ENCODE assay signal across 18 cellular contexts in the genomic region with DNA sequence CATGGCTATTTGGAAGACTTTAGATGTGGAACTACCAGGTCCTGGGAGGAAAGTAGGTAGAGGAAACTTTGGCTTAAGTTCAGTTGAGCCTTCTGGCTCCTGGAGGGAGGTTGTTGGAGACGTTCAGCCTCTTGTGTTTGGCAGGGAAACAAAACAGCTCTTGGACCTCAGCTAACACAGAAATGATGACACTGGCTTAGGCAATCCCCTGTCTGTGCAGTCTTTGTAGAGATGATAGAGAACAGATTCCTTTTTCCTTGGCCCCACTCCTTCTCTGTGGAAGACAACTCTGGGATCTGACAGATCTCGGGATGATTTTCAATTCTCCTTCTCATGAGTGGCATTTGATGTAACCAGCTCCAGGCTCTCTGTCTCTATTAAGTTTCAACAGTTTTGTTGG.
DNase-seq lines count a peak whose midpoint lies in the region; ATAC-seq and TF ChIP-seq lines count a peak whose summit lies in the region.
"Had no signal": no experiment of that assay in that cellular context is flagged by ENCODE, and none has a peak within 500 bp of the region (broad histone marks: within the 10 kb centered on the region; RNA-seq: fewer than 3 reads in every experiment).

No MANE protein-coding gene starts in this region.

- no peak overlapping the region for H2AK5ac ChIP-seq in IMR-90 (ENCODE audit: low read depth, low read length)

- H3K14ac ChIP-seq in IMR-90 (replicated peaks; ENCODE audit: low read depth, low read length) = no peak overlapping the region

- H3K4me2 ChIP-seq in IMR-90 (ENCODE audit: low read depth, low read length) = no peak overlapping the region
- H3K4me2 ChIP-seq in osteoblast (ENCODE audit: insufficient read depth, low read length) = no peak overlapping the region
- H3K4me2 ChIP-seq: A549, KMS-11 had no signal

- no peak for TF ChIP-seq RAD21 in IMR-90 (IDR thresholded peaks at IDR 0.05; ENCODE audit: low read length)

- 0 out of 2 replicates have a peak, but pooled peaks have one; percentile 37 for ATAC-seq in IMR-90 (ENCODE audit: low read depth)
- no peak for ATAC-seq in HG03159 (IDR thresholded peaks at IDR 0.05; ENCODE audit: unreplicated experiment)
- ATAC-seq: A549 had no signal

- TF ChIP-seq POLR2A in IMR-90 (IDR thresholded peaks at IDR 0.05; ENCODE audit: low read depth, low read length) = no peak
- TF ChIP-seq POLR2A in thyroid gland (IDR thresholded peaks at IDR 0.05) = no peak

- H3K18ac ChIP-seq in IMR-90 (ENCODE audit: low read depth, low read length) = no peak overlapping the region

- H3K4me1 ChIP-seq in IMR-90 (ENCODE audit: control insufficient read depth, insufficient read depth, low read length) (no peaks in the 10 kb centered on the region), osteoblast (ENCODE audit: insufficient read depth, low read length) (no peaks in the 10 kb centered on the region), thyroid gland (no peaks in the 10 kb centered on the region)
- H3K4me1 ChIP-seq: A549 had no signal

- H4K20me1 ChIP-seq in IMR-90 (ENCODE audit: insufficient read depth, low read length) (no peaks in the 10 kb centered on the region), osteoblast (ENCODE audit: insufficient read depth, low read length) (no peaks in the 10 kb centered on the region)

- peak overlapping the region; percentile 37; the same call in 1 of the 2 replicates for H2BK20ac ChIP-seq in IMR-90 (ENCODE audit: low read depth, low read length)

- CTCF ChIA-PET in IMR-90 (lab: Yijun Ruan, JAX) = no interaction called here

- H2BK120ac ChIP-seq in IMR-90 (ENCODE audit: low read depth, low read length) = no peak overlapping the region

- no peak overlapping the region for H2BK15ac ChIP-seq in IMR-90 (ENCODE audit: low read depth, low read length)

- H4K8ac ChIP-seq in IMR-90 (ENCODE audit: low read depth in 2 of 2, low read length in 2 of 2) = no peak overlapping the region

- H3K4ac ChIP-seq in IMR-90 (ENCODE audit: low read depth, low read length) = no peak overlapping the region

- H3K56ac ChIP-seq in IMR-90 (ENCODE audit: extremely low read depth, insufficient read depth, low read length) = no peak overlapping the region

- TF ChIP-seq CTCF in IMR-90 (conservative IDR thresholded peaks at IDR 0.05; ENCODE audit: low read depth, low read length) (no peak), foreskin fibroblast (IDR thresholded peaks at IDR 0.05; ENCODE audit: low read depth, low read length) (no peak), osteoblast (IDR thresholded peaks at IDR 0.05; ENCODE audit: extremely low read depth, low read depth, low read length) (no peak), thyroid gland (IDR thresholded peaks at IDR 0.05) (no peak)

- DNase-seq in AG08395 (ENCODE audit: low spot score) (peak; percentile 75), IMR-90 (peak; percentile 55), foreskin fibroblast (peak; percentile 45 to 70), osteoblast (ENCODE audit: insufficient read length, low spot score, missing footprints) (peak; percentile 43), NCI-H774 (lab: John Stamatoyannopoulos, UW) (no peak), thyroid gland (no peak)
- no peak for DNase-seq in activated naive CD4-positive, alpha-beta T cell treated with anti-CD3 and anti-CD28 coated beads, Interleukin-2, amount 50 U/mL, for 16 hours
- DNase-seq: activated CD4-positive, alpha-beta T cell treated with anti-CD3 and anti-CD28 coated beads for 1 hour; activated naive CD8-positive, alpha-beta T cell treated with anti-CD3 and anti-CD28 coated beads for 36 hours; CD4-positive, alpha-beta T cell; NCI-H1048; NCI-H2029 treated with DMSO at 0.1 percent for 48 hours; small intestine; stimulated activated CD4-positive, alpha-beta T cell treated with anti-CD3 and anti-CD28 coated beads, Interleukin-4, amount 100 ng/mL, for 4 hours; T1000 had no signal

- intact Hi-C loops in IMR-90 (cut with micrococcal nuclease) = loop anchor here (10.0 kb wide), 3 partner anchors 359 to 1079 kb away; no protein-coding TSS in a partner anchor
- intact Hi-C loops in thyroid gland (cut with DNase I) = no loop called here

- WGBS in IMR-90 (ENCODE audit: extremely low coverage in 2 of 2, insufficient read length in 1 of 2), 2 experiments = no CpG with 5 or more reads among the region's 2 CpGs
- 30 to 38% methylated on average over 2 of the region's 2 CpGs for WGBS in thyroid gland, 2 donors

- H2AK9ac ChIP-seq in IMR-90 (replicated peaks; ENCODE audit: low read depth, low read length, poor library complexity) = no peak overlapping the region

- no peaks in the 10 kb centered on the region for H3K79me2 ChIP-seq in osteoblast (ENCODE audit: insufficient read depth, low read length)

- H3K4me3 ChIP-seq in IMR-90 (ENCODE audit: insufficient read depth, low read depth, low read length) (no peak overlapping the region), foreskin fibroblast (ENCODE audit: low read depth in 1 of 2, low read length in 2 of 2) (no peak overlapping the region), osteoblast (ENCODE audit: insufficient read depth, low read length) (no peak overlapping the region), thyroid gland (replicated peaks in 1 of 3) (no peak overlapping the region)
- H3K4me3 ChIP-seq: A549 had no signal

- H2AFZ ChIP-seq in IMR-90 (replicated peaks; ENCODE audit: low read length, poor library complexity) (no peak overlapping the region), osteoblast (ENCODE audit: low read length) (peak overlapping the region; percentile 15)

- BruUV-seq in IMR-90 (replicated peaks; lab: Mats Ljungman, UMichigan) = no TSS peak

- in situ Hi-C loops in IMR-90 (cut with MboI; ENCODE audit: low sequenced_read_pairs) = no loop called here

- no peaks in the 10 kb centered on the region for H3K79me1 ChIP-seq in IMR-90 (ENCODE audit: low read depth in 1 of 2, low read length in 2 of 2)

- H4K91ac ChIP-seq in IMR-90 (ENCODE audit: insufficient read depth, low read depth, low read length) = no peak overlapping the region

- H2BK5ac ChIP-seq in IMR-90 (ENCODE audit: low read depth, low read length, poor library complexity, severe bottlenecking) = no peak overlapping the region

- H3K23ac ChIP-seq in IMR-90 (ENCODE audit: low read depth, low read length) = no peak overlapping the region

- H3K9me3 ChIP-seq in IMR-90 (ENCODE audit: control insufficient read depth, insufficient read depth, low read length) (no peaks in the 10 kb centered on the region), osteoblast (ENCODE audit: low read depth, low read length) (no peaks in the 10 kb centered on the region), thyroid gland (no peaks in the 10 kb centered on the region)
- H3K9me3 ChIP-seq: A549 had no signal

- no peak overlapping the region for H3K9ac ChIP-seq in IMR-90 (ENCODE audit: low read depth, low read length)
- H3K9ac ChIP-seq: KMS-11 had no signal

- H3K36me3 ChIP-seq in IMR-90 (ENCODE audit: control insufficient read depth, insufficient read depth, low read length) (no peaks in the 10 kb centered on the region), osteoblast (ENCODE audit: insufficient read depth, low read length) (no peaks in the 10 kb centered on the region), thyroid gland (no peaks in the 10 kb centered on the region)

- POLR2A ChIA-PET in IMR-90 (lab: Charles Lee; ENCODE audit: unreplicated experiment) = no interaction called here

- H3K9me1 ChIP-seq in IMR-90 (ENCODE audit: insufficient read depth, low read length) = no peaks in the 10 kb centered on the region

- H4K5ac ChIP-seq in IMR-90 (ENCODE audit: low read depth, low read length) = no peak overlapping the region

- H3K27ac ChIP-seq in IMR-90 (ENCODE audit: insufficient read depth, low read length) (no peak overlapping the region), osteoblast (ENCODE audit: low read depth, low read length) (no peak overlapping the region), thyroid gland (no peak overlapping the region)
- H3K27ac ChIP-seq: A549, KMS-11 had no signal

- dilution Hi-C loops in IMR-90 (cut with HindIII; ENCODE audit: low sequenced_read_pairs, unreplicated experiment) = no loop called here

- H3K27me3 ChIP-seq in IMR-90 (ENCODE audit: control insufficient read depth, insufficient read depth, low read length) (no peaks in the 10 kb centered on the region), osteoblast (ENCODE audit: insufficient read depth, low read length) (no peaks in the 10 kb centered on the region), thyroid gland (no peaks in the 10 kb centered on the region)

TF ChIP-seq in IMR-90, 13 proteins besides CTCF, POLR2A, EP300 and RAD21:
- no peak for TF ChIP-seq NFE2L2 (IDR thresholded peaks at IDR 0.05; ENCODE audit: low read depth, low read length)
- peak; percentile 34; the same call in 1 of the 2 replicates for TF ChIP-seq CEBPB (IDR thresholded peaks at IDR 0.05; ENCODE audit: low read depth, low read length)

Comparison
In these comparisons a context has a peak if more than half of its experiments do, and no peak if none do; other contexts are left out.
1. DNase-seq: peak in AG08395 (single experiment), IMR-90 (single experiment), foreskin fibroblast (2 of 2) and osteoblast (single experiment); none in NCI-H774 (single experiment), activated naive CD4-positive, alpha-beta T cell treated with anti-CD3 and anti-CD28 coated beads, Interleukin-2, amount 50 U/mL, for 16 hours (single experiment) and thyroid gland (0 of 2).